In the genomic region with DNA sequence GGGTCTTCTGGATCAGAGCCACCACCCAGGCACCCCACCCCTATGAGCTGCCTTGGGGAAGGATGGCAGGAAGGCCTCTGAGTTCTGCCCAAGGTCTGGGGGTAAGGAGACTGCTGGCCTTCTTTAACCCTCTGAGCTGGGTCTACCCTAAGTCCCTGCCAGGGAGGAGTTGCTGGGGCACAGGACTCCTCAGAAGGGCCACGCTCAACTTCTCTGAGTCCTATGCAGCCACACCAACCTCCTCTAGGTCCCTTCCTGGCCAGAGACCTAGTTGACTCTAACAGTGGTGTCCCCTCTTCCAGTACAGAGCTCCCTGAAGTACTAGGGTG, we compare ENCODE assay signal across 14 cellular contexts. TPM values are rescaled to one million over a fixed set of nuclear protein-coding genes. Genes with fewer than 3 reads are reported as not detected.
DNase-seq lines count a peak whose midpoint lies in the region; ATAC-seq and TF ChIP-seq lines count a peak whose summit lies in the region.
"Had no signal": no experiment of that assay in that cellular context is flagged by ENCODE, and none has a peak within 500 bp of the region (broad histone marks: within the 10 kb centered on the region; RNA-seq: fewer than 3 reads in every experiment).

No MANE protein-coding gene starts in this region.

- peaks cover 0 to 14% (median 0%) of the 10 kb centered on the region in 45 donors for H3K27me3 ChIP-seq in dorsolateral prefrontal cortex
- peaks cover 33% of the 10 kb centered on the region for H3K27me3 ChIP-seq in suprapubic skin
- H3K27me3 ChIP-seq in thyroid gland, result peaks cover 16% of the 10 kb centered on the region
- H3K27me3 ChIP-seq: pancreas had no signal

- H3K9me3 ChIP-seq in suprapubic skin (no peaks in the 10 kb centered on the region), thyroid gland (no peaks in the 10 kb centered on the region)
- H3K9me3 ChIP-seq: pancreas had no signal

- H3K36me3 ChIP-seq in suprapubic skin (no peaks in the 10 kb centered on the region), thyroid gland (no peaks in the 10 kb centered on the region)
- H3K36me3 ChIP-seq: pancreas had no signal

- intact Hi-C loops in dorsolateral prefrontal cortex (cut with DNase I) (loop anchor here in 1 of 2 donors (5.0 kb wide), 1 partner anchor 66 kb away; no protein-coding TSS in a partner anchor), thyroid gland (cut with DNase I) (no loop called here)

- TF ChIP-seq POLR2A in GM18505 (IDR thresholded peaks at IDR 0.05; ENCODE audit: borderline replicate concordance, extremely low read depth, insufficient read depth, insufficient read length) (no peak), suprapubic skin (IDR thresholded peaks at IDR 0.05) (no peak), thyroid gland (IDR thresholded peaks at IDR 0.05) (no peak)

- 57% methylated on average over 1 of the region's 1 CpG for WGBS in suprapubic skin
- 100% methylated on average over 1 of the region's 1 CpG; no CpG with 5 or more reads in 1 of the 2 donors for WGBS in thyroid gland, 2 donors

- no peak for TF ChIP-seq CTCF in dorsolateral prefrontal cortex (IDR thresholded peaks at IDR 0.05 in 54 of 56, conservative IDR thresholded peaks at IDR 0.05 in 2 of 56; ENCODE audit: low read depth in 1 of 56, partially characterized antibody in 56 of 56)
- no peak for TF ChIP-seq CTCF in suprapubic skin (IDR thresholded peaks at IDR 0.05)
- no peak for TF ChIP-seq CTCF in thyroid gland (IDR thresholded peaks at IDR 0.05)

- DNase-seq in dorsolateral prefrontal cortex (no peak), midbrain (lab: John Stamatoyannopoulos, UW) (no peak), suprapubic skin (ENCODE audit: low spot score in 2 of 2) (no peak), LoVo (ENCODE audit: low spot score) (no peak), thyroid gland (no peak)
- DNase-seq: cerebellar nuclear complex, NCI-H1694, pancreas had no signal

- H3K4me1 ChIP-seq in suprapubic skin (peaks cover 17% of the 10 kb centered on the region), thyroid gland (peaks cover 0 to 16% of the 10 kb centered on the region in 2 donors)
- H3K4me1 ChIP-seq: pancreas had no signal

- ATAC-seq in GM18505 (IDR thresholded peaks at IDR 0.05; ENCODE audit: unreplicated experiment) (peak; percentile 16), GM21529 (IDR thresholded peaks at IDR 0.05; ENCODE audit: unreplicated experiment) (peak; percentile 19), HG03342 (IDR thresholded peaks at IDR 0.05; ENCODE audit: unreplicated experiment) (peak; percentile 11)

- peak overlapping the region in 48 of 59 donors; percentile 6 to 83 (median 54) for H3K27ac ChIP-seq in dorsolateral prefrontal cortex
- H3K27ac ChIP-seq in suprapubic skin, result no peak overlapping the region
- no peak overlapping the region for H3K27ac ChIP-seq in thyroid gland

- H3K4me3 ChIP-seq in dorsolateral prefrontal cortex (no peak overlapping the region), suprapubic skin (no peak overlapping the region), thyroid gland (replicated peaks in 1 of 3) (no peak overlapping the region)
- H3K4me3 ChIP-seq: lung, pancreas had no signal

- TF ChIP-seq EP300 in suprapubic skin (IDR thresholded peaks at IDR 0.05), result no peak

RNA-seq across cellular contexts. Expression of a gene that starts 2.6 kb away (rescaled TPM):
- total RNA-seq in dorsolateral prefrontal cortex, result 100 to 1,000 TPM in 16 of 120 experiments, 10 to 100 TPM in 104; 27.2 to 125 (median 84.1) TPM
- total RNA-seq in suprapubic skin, result under 1 TPM in 2 of 4 donors, not detected in 2; 0.18 to 0.30 TPM
- total RNA-seq in thyroid gland, result 1 to 10 TPM in 1 of 4 donors, not detected in 3; 1.1 TPM

RNA-seq across cellular contexts. Expression of a gene that starts 11.9 kb away (rescaled TPM):
- total RNA-seq in dorsolateral prefrontal cortex, result under 1 TPM in 8 of 120 experiments, not detected in 112; 0.25 to 0.42 (median 0.33) TPM
- total RNA-seq in suprapubic skin, result not detected
- total RNA-seq in thyroid gland, result not detected
- total RNA-seq: activated naive CD4-positive, alpha-beta T cell treated with anti-CD3 and anti-CD28 coated beads for 36 hours; epithelial cell of proximal tubule had no signal

RNA-seq across cellular contexts. Expression of a gene that starts 32.2 kb away (rescaled TPM):
- total RNA-seq in dorsolateral prefrontal cortex (1 to 10 TPM; 1.0 to 6.3 (median 3.0) TPM), suprapubic skin (not detected), thyroid gland (not detected)
- total RNA-seq: activated naive CD4-positive, alpha-beta T cell treated with anti-CD3 and anti-CD28 coated beads for 36 hours; epithelial cell of proximal tubule; lung had no signal

RNA-seq across cellular contexts. Expression of a gene that starts 38.8 kb away (rescaled TPM):
- total RNA-seq in dorsolateral prefrontal cortex (10 to 100 TPM in 97 of 120 experiments, 1 to 10 TPM in 23; 4.9 to 25.1 (median 12.7) TPM), suprapubic skin (10 to 100 TPM; 13.7 to 17.9 (median 16.3) TPM), thyroid gland (10 to 100 TPM; 16.0 to 47.3 (median 32.8) TPM)

Comparison
In these comparisons a context has a peak if more than half of its experiments do, and no peak if none do; other contexts are left out.
1. H3K27ac ChIP-seq: peak in dorsolateral prefrontal cortex (48 of 59); none in suprapubic skin (single experiment) and thyroid gland (0 of 3).
2. RNA of a gene that starts 2.6 kb away (total RNA-seq): 27.2 to 125 TPM in dorsolateral prefrontal cortex; 0.18 to 0.30 TPM in suprapubic skin and 1.1 TPM in thyroid gland; every median in the first group is over 10 times any median in the second.
3. Peak in every context shown above with its lines, with median percentiles within 50 percentile points of each other: ATAC-seq.